8 cellular contexts compared by ENCODE assay signal in the genomic region with DNA sequence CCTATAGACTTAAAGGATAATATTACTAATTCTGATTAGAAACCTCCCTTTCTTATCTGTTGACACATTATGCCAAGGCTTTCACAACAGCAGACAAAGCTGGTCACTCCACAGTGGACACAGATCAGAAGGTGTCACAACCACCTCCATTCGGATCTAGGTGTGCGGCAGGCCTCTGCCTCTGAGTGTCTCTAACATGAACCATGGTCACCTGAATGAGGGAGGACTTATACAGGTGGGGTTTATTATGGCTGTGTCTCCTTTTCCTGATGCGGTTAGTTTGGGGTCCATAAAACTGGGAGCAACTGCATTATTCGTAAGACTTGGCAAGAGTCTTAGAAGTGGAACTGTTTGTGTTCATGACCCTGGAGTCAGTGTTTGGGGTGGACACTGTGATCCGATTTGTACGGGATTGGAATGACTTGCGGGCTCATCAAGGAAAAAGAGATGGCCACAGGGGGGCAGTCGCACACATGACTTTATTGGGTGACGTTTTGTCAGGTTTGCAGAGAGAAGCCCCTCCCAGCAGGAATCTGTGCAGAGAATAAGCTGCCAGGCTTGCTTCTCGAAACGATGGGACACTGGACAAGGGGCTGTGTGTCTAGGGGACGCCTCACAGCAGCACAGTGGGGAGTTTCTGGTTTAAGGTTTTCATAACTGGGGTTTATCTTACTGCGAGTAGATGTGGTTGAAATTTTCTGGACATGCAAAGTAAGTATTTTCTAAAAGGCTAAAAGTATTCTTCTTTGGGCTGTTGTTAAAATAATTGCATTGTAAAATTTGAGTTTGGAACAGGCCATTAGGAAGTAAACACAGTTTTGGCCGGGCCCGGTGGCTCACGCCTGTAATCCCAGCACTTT.
DNase-seq lines count a peak whose midpoint lies in the region; FAIRE-seq and TF ChIP-seq lines count a peak whose summit lies in the region.

No MANE protein-coding gene starts in this region.

- FAIRE-seq in GM12892 (lab: Jason Lieb, UNC) (peak; percentile 74), kidney (lab: Jason Lieb, UNC) (no peak)

- no peaks in the 10 kb centered on the region for H3K36me3 ChIP-seq in A673 (ENCODE audit: insufficient read depth, low read length, poor library complexity, severe bottlenecking)
- no peaks in the 10 kb centered on the region for H3K36me3 ChIP-seq in breast epithelium
- no peaks in the 10 kb centered on the region for H3K36me3 ChIP-seq in kidney (ENCODE audit: control insufficient read depth in 1 of 2, insufficient read depth in 2 of 2, low read length in 2 of 2)

- TF ChIP-seq CTCF in A673 (conservative IDR thresholded peaks at IDR 0.05; ENCODE audit: low read depth, low read length) (peak; percentile 82), breast epithelium (IDR thresholded peaks at IDR 0.05) (peak in 2 of 3 donors; percentile 47 to 59), kidney (IDR thresholded peaks at IDR 0.05; ENCODE audit: borderline replicate concordance, extremely low read depth, insufficient read depth) (peak; percentile 37)

- DNase-seq in A673 (ENCODE audit: low spot score): peak; percentile 78
- DNase-seq in GM12892 (ENCODE audit: insufficient read length): peak; percentile 35
- DNase-seq in NCI-H1105 treated with DMSO at 0.1 percent for 48 hours (lab: John Stamatoyannopoulos, UW): peak; percentile 56
- peak; percentile 15 for DNase-seq in T-helper 9 cell
- DNase-seq in breast epithelium (ENCODE audit: low spot score in 2 of 2): peak; percentile 23 to 60
- no peak for DNase-seq in kidney
- peak; percentile 50 for DNase-seq in stimulated activated CD4-positive, alpha-beta T cell treated with anti-CD3 and anti-CD28 coated beads, Interleukin-1b, Interleukin-23, amount 100 ng/mL, for 48 hours
- no peak for DNase-seq in DMS79 treated with DMSO at 0.1 percent for 48 hours (lab: John Stamatoyannopoulos, UW)

- intact Hi-C loops in A673 (cut with micrococcal nuclease; ENCODE audit: unreplicated experiment): loop anchor here (1.0 to 5.0 kb wide), 3 partner anchors 40 to 585 kb away; no protein-coding TSS in a partner anchor
- intact Hi-C loops in breast epithelium (cut with DNase I; ENCODE audit: low total_unique reads): no loop called here
- intact Hi-C loops in kidney (cut with DNase I): no loop called here

- H3K9me3 ChIP-seq in A673 (ENCODE audit: low read depth, low read length, poor library complexity, severe bottlenecking) (no peaks in the 10 kb centered on the region), breast epithelium (no peaks in the 10 kb centered on the region), kidney (ENCODE audit: control insufficient read depth in 1 of 2, low read length in 2 of 2) (no peaks in the 10 kb centered on the region)

- H3K4me1 ChIP-seq in A673 (ENCODE audit: insufficient read depth, low read length, poor library complexity, severe bottlenecking) (no peaks in the 10 kb centered on the region), breast epithelium (no peaks in the 10 kb centered on the region), kidney (ENCODE audit: control insufficient read depth in 1 of 2, insufficient read depth in 1 of 2, low read depth in 1 of 2, low read length in 2 of 2) (no peaks in the 10 kb centered on the region)

- POLR2A ChIA-PET in A673 (lab: Charles Lee; ENCODE audit: low non-redundant PET): no interaction called here

- TF ChIP-seq POLR2A in GM12892 (IDR thresholded peaks at IDR 0.05; ENCODE audit: low read depth, low read length): no peak
- TF ChIP-seq POLR2A in breast epithelium (IDR thresholded peaks at IDR 0.05): no peak

- H3K27me3 ChIP-seq in A673 (replicated peaks; ENCODE audit: insufficient read depth, low read depth, low read length, poor library complexity) (peaks cover 31% of the 10 kb centered on the region), breast epithelium (no peaks in the 10 kb centered on the region)

- H3K4me3 ChIP-seq in A673 (ENCODE audit: low read depth, low read length, poor library complexity, severe bottlenecking) (no peak overlapping the region), breast epithelium (no peak overlapping the region), kidney (ENCODE audit: low read length in 2 of 2) (no peak overlapping the region)

- H3K27ac ChIP-seq in A673 (ENCODE audit: low read depth, low read length, poor library complexity, severe bottlenecking) (no peak overlapping the region), breast epithelium (no peak overlapping the region), kidney (ENCODE audit: low read depth in 2 of 2, low read length in 2 of 2) (no peak overlapping the region)

- no TSS peak for BruUV-seq in A673 (replicated peaks; lab: Mats Ljungman, UMichigan)

- CTCF ChIA-PET in A673 (lab: Charles Lee): interaction anchor here (3.8 kb wide), 1 partner anchor 141 kb away, joined by 22 read pairs; no protein-coding TSS in a partner anchor

- no peak overlapping the region for H3K9ac ChIP-seq in kidney (ENCODE audit: low read length in 2 of 2)

Comparison
In these comparisons a context has a peak if more than half of its experiments do, and no peak if none do; other contexts are left out.
1. DNase-seq: peak in A673 (single experiment), GM12892 (single experiment), NCI-H1105 treated with DMSO at 0.1 percent for 48 hours (single experiment), T-helper 9 cell (single experiment), breast epithelium (2 of 2) and stimulated activated CD4-positive, alpha-beta T cell treated with anti-CD3 and anti-CD28 coated beads, Interleukin-1b, Interleukin-23, amount 100 ng/mL, for 48 hours (single experiment); none in kidney (single experiment) and DMS79 treated with DMSO at 0.1 percent for 48 hours (single experiment).
2. Peak in every context shown above with its lines, with median percentiles within 50 percentile points of each other: CTCF ChIP-seq.